Comparison of ENCODE assay signal across 26 cellular contexts in genomic region chr17:22671110-22671509, GRCh38.
"Had no signal": no experiment of that assay in that cellular context is flagged by ENCODE, and none has a peak within 500 bp of the region (broad histone marks: within the 10 kb centered on the region; RNA-seq: fewer than 3 reads in every experiment).

No MANE protein-coding gene starts in this region.

- H3K27ac Mint-ChIP-seq: activated CD4-positive, alpha-beta memory T cell treated with anti-CD3 and anti-CD28 coated beads for 36 hours; activated CD4-positive, alpha-beta T cell treated with anti-CD3 and anti-CD28 coated beads for 36 hours; activated CD4-positive, alpha-beta T cell treated with anti-CD3 and anti-CD28 coated beads, Interleukin-2, amount 10 ng/mL, durations not matched to agents 24 days and 14 days; activated CD8-positive, alpha-beta T cell treated with anti-CD3 and anti-CD28 coated beads, Interleukin-2, amount 10 ng/mL, durations not matched to agents 7 days and 5 days; activated naive CD4-positive, alpha-beta T cell treated with anti-CD3 and anti-CD28 coated beads for 36 hours; activated naive CD4-positive, alpha-beta T cell treated with anti-CD3 and anti-CD28 coated beads, Interleukin-2, amount 50 U/mL, for 24 hours; activated naive CD8-positive, alpha-beta T cell treated with anti-CD3 and anti-CD28 coated beads for 36 hours; activated naive CD8-positive, alpha-beta T cell treated with anti-CD3 and anti-CD28 coated beads, Interleukin-2, amount 50 U/mL, for 24 hours; activated T-helper 17 cell treated with anti-CD3 and anti-CD28 coated beads, Interleukin-2, amount 50 U/mL, for 72 hours; effector memory CD8-positive, alpha-beta T cell had no signal

- H3K36me3 Mint-ChIP-seq: activated CD4-positive, alpha-beta memory T cell treated with anti-CD3 and anti-CD28 coated beads for 36 hours; activated naive CD4-positive, alpha-beta T cell treated with anti-CD3 and anti-CD28 coated beads, Interleukin-2, amount 50 U/mL, for 24 hours; activated naive CD8-positive, alpha-beta T cell treated with anti-CD3 and anti-CD28 coated beads for 36 hours had no signal

- H3K27me3 Mint-ChIP-seq: activated CD4-positive, alpha-beta memory T cell treated with anti-CD3 and anti-CD28 coated beads for 36 hours; activated CD4-positive, alpha-beta T cell treated with anti-CD3 and anti-CD28 coated beads for 36 hours; activated CD4-positive, alpha-beta T cell treated with anti-CD3 and anti-CD28 coated beads, Interleukin-2, amount 10 ng/mL, durations not matched to agents 24 days and 14 days; activated naive CD4-positive, alpha-beta T cell treated with anti-CD3 and anti-CD28 coated beads, Interleukin-2, amount 50 U/mL, for 24 hours; activated naive CD8-positive, alpha-beta T cell treated with anti-CD3 and anti-CD28 coated beads for 36 hours; activated naive CD8-positive, alpha-beta T cell treated with anti-CD3 and anti-CD28 coated beads, Interleukin-2, amount 50 U/mL, for 24 hours; activated T-helper 17 cell treated with anti-CD3 and anti-CD28 coated beads, Interleukin-2, amount 50 U/mL, for 72 hours; effector memory CD8-positive, alpha-beta T cell had no signal

- H3K4me3 Mint-ChIP-seq: activated CD4-positive, alpha-beta memory T cell treated with anti-CD3 and anti-CD28 coated beads for 36 hours; activated CD4-positive, alpha-beta T cell treated with anti-CD3 and anti-CD28 coated beads for 36 hours; activated CD4-positive, alpha-beta T cell treated with anti-CD3 and anti-CD28 coated beads, Interleukin-2, amount 10 ng/mL, durations not matched to agents 24 days and 14 days; activated CD8-positive, alpha-beta T cell treated with anti-CD3 and anti-CD28 coated beads, Interleukin-2, amount 10 ng/mL, durations not matched to agents 7 days and 5 days; activated naive CD4-positive, alpha-beta T cell treated with anti-CD3 and anti-CD28 coated beads for 36 hours; activated naive CD4-positive, alpha-beta T cell treated with anti-CD3 and anti-CD28 coated beads, Interleukin-2, amount 50 U/mL, for 24 hours; activated naive CD8-positive, alpha-beta T cell treated with anti-CD3 and anti-CD28 coated beads for 36 hours; activated naive CD8-positive, alpha-beta T cell treated with anti-CD3 and anti-CD28 coated beads, Interleukin-2, amount 50 U/mL, for 24 hours; activated T-cell treated with anti-CD3 and anti-CD28 coated beads, Interleukin-2, amount 50 U/mL, for 4 hours; activated T-helper 17 cell treated with anti-CD3 and anti-CD28 coated beads, Interleukin-2, amount 50 U/mL, for 72 hours; effector memory CD8-positive, alpha-beta T cell had no signal

- H3K4me1 Mint-ChIP-seq: activated CD4-positive, alpha-beta T cell treated with anti-CD3 and anti-CD28 coated beads for 36 hours; activated CD4-positive, alpha-beta T cell treated with anti-CD3 and anti-CD28 coated beads, Interleukin-2, amount 10 ng/mL, durations not matched to agents 24 days and 14 days; activated naive CD4-positive, alpha-beta T cell treated with anti-CD3 and anti-CD28 coated beads, Interleukin-2, amount 50 U/mL, for 24 hours; activated naive CD8-positive, alpha-beta T cell treated with anti-CD3 and anti-CD28 coated beads for 36 hours; activated naive CD8-positive, alpha-beta T cell treated with anti-CD3 and anti-CD28 coated beads, Interleukin-2, amount 50 U/mL, for 24 hours; activated T-helper 17 cell treated with anti-CD3 and anti-CD28 coated beads, Interleukin-2, amount 50 U/mL, for 72 hours had no signal

- H3K9me3 Mint-ChIP-seq: activated naive CD4-positive, alpha-beta T cell treated with anti-CD3 and anti-CD28 coated beads, Interleukin-2, amount 50 U/mL, for 24 hours; activated naive CD8-positive, alpha-beta T cell treated with anti-CD3 and anti-CD28 coated beads for 36 hours had no signal

- DNase-seq: activated CD4-positive, alpha-beta memory T cell treated with anti-CD3 and anti-CD28 coated beads for 36 hours; activated CD4-positive, alpha-beta T cell treated with anti-CD3 and anti-CD28 coated beads for 36 hours; activated CD4-positive, alpha-beta T cell treated with anti-CD3 and anti-CD28 coated beads, Interleukin-2, amount 10 ng/mL, durations not matched to agents 24 days and 14 days; activated CD4-positive, CD25-positive, alpha-beta regulatory T cell; activated CD4-positive, CD25-positive, alpha-beta regulatory T cell treated with anti-CD3 and anti-CD28 coated beads, Interleukin-2, amount 50 U/mL, for 72 hours; activated CD8-positive, alpha-beta T cell treated with anti-CD3 and anti-CD28 coated beads, Interleukin-2, amount 10 ng/mL, durations not matched to agents 7 days and 5 days; activated effector memory CD4-positive, alpha-beta T cell treated with Interleukin-2 at 50 U/mL for 16 hours; activated naive CD4-positive, alpha-beta T cell treated with anti-CD3 and anti-CD28 coated beads for 36 hours; activated naive CD8-positive, alpha-beta T cell treated with anti-CD3 and anti-CD28 coated beads for 36 hours; activated naive CD8-positive, alpha-beta T cell treated with anti-CD3 and anti-CD28 coated beads, Interleukin-2, amount 50 U/mL, for 24 hours; activated T-cell treated with anti-CD3 and anti-CD28 coated beads, Interleukin-2, amount 50 U/mL, for 4 hours; adrenal gland; amygdala; body of pancreas; caudate nucleus; cortex of kidney; dermis blood vessel endothelial cell; effector CD4-positive, alpha-beta T cell; effector memory CD8-positive, alpha-beta T cell; erythroblast; foreskin keratinocyte; gastrocnemius medialis; glutamatergic neuron; T-helper 2 cell had no signal

- ATAC-seq: activated CD4-positive, alpha-beta T cell treated with anti-CD3 and anti-CD28 coated beads for 36 hours; activated CD8-positive, alpha-beta T cell treated with anti-CD3 and anti-CD28 coated beads, Interleukin-2, amount 10 ng/mL, durations not matched to agents 7 days and 5 days; activated naive CD8-positive, alpha-beta T cell treated with anti-CD3 and anti-CD28 coated beads, Interleukin-2, amount 50 U/mL, for 24 hours; activated T-cell treated with anti-CD3 and anti-CD28 coated beads, Interleukin-2, amount 50 U/mL, for 4 hours; activated T-helper 17 cell treated with anti-CD3 and anti-CD28 coated beads, Interleukin-2, amount 50 U/mL, for 72 hours; body of pancreas; effector memory CD8-positive, alpha-beta T cell; foreskin keratinocyte; gastrocnemius medialis had no signal
